1 cellular context compared by ENCODE assay signal in genomic region chr1:219090618-219091017, GRCh38.
A peak's percentile ranks its signal among the peaks of the same experiment; 100 is the strongest.
TF ChIP-seq lines count a peak whose summit lies in the region.

No MANE protein-coding gene starts in this region.

TF ChIP-seq in GM12878, 131 proteins besides CTCF, POLR2A, EP300 and RAD21 (continued from another document):
- TF ChIP-seq USF1 (IDR thresholded peaks at IDR 0.05; ENCODE audit: borderline replicate concordance, extremely low read length, insufficient read depth, low read depth, low read length) (no peak), FOXK2 (IDR thresholded peaks at IDR 0.05) (no peak), SIX5 (IDR thresholded peaks at IDR 0.05; ENCODE audit: low read depth, low read length, severe bottlenecking) (no peak), POLR2AphosphoS5 (IDR thresholded peaks at IDR 0.05; ENCODE audit: low read length) (no peak), NBN (IDR thresholded peaks at IDR 0.05) (0 out of 2 replicates have a peak, but pooled peaks have one; percentile 58), NFXL1 (IDR thresholded peaks at IDR 0.05; ENCODE audit: borderline replicate concordance) (no peak), TAF1 (IDR thresholded peaks at IDR 0.05; ENCODE audit: borderline replicate concordance, low read depth, low read length) (no peak), FOS (IDR thresholded peaks at IDR 0.05; ENCODE audit: borderline replicate concordance, extremely low read depth, insufficient read length) (no peak), YY1 (IDR thresholded peaks at IDR 0.05; ENCODE audit: low read depth, low read length) (no peak), PBX3 (IDR thresholded peaks at IDR 0.05; ENCODE audit: insufficient replicate concordance, low read depth, low read length) (no peak), JUND (IDR thresholded peaks at IDR 0.05; ENCODE audit: low read depth, low read length) (no peak), RELA (IDR thresholded peaks at IDR 0.05; ENCODE audit: borderline replicate concordance, partially characterized antibody) (no peak), HDAC2 (IDR thresholded peaks at IDR 0.05) (no peak), ZNF274 (IDR thresholded peaks at IDR 0.05; ENCODE audit: insufficient read depth, insufficient read length) (no peak), SKIL (IDR thresholded peaks at IDR 0.05; ENCODE audit: low read depth, poor library complexity, severe bottlenecking) (peak; percentile 90), SREBF1 (IDR thresholded peaks at IDR 0.05; ENCODE audit: low read length) (no peak), EZH2 (IDR thresholded peaks at IDR 0.05; ENCODE audit: borderline replicate concordance, control insufficient read depth, low read depth, low read length) (no peak), CEBPZ (IDR thresholded peaks at IDR 0.05; ENCODE audit: low read depth, low read length) (no peak), MLLT1 (IDR thresholded peaks at IDR 0.05) (no peak; the same call in 1 of the 2 replicates), CEBPB (IDR thresholded peaks at IDR 0.05; ENCODE audit: borderline replicate concordance in 1 of 2, low read depth in 2 of 2, low read length in 2 of 2) (no peak), ATF7 (IDR thresholded peaks at IDR 0.05; ENCODE audit: low read depth) (peak; percentile 77), HDAC6 (IDR thresholded peaks at IDR 0.05; ENCODE audit: unreplicated experiment) (no peak), MTA3 (IDR thresholded peaks at IDR 0.05; ENCODE audit: borderline replicate concordance, low read length) (no peak), PRDM15 (CRISPR knock-in tag; IDR thresholded peaks at IDR 0.05) (no peak), IKZF2 (IDR thresholded peaks at IDR 0.05) (peak in 1 of 2 experiments; percentile 52; a peak in 2 of 4 replicates), ELK1 (IDR thresholded peaks at IDR 0.05; ENCODE audit: low read depth, low read length) (no peak), STAT3 (IDR thresholded peaks at IDR 0.05; ENCODE audit: low read depth, low read length) (no peak), YBX1 (IDR thresholded peaks at IDR 0.05) (no peak), TCF3 (IDR thresholded peaks at IDR 0.05; ENCODE audit: borderline replicate concordance, insufficient read depth, low read depth, low read length) (no peak), PAX8 (IDR thresholded peaks at IDR 0.05) (no peak), NRF1 (conservative IDR thresholded peaks at IDR 0.05; ENCODE audit: low read depth, low read length) (no peak), TCF7 (IDR thresholded peaks at IDR 0.05; ENCODE audit: borderline replicate concordance) (no peak), ZNF622 (IDR thresholded peaks at IDR 0.05) (no peak), ZNF384 (IDR thresholded peaks at IDR 0.05; ENCODE audit: borderline replicate concordance, low read depth, low read length) (peak; percentile 35; the same call in 1 of the 2 replicates), ZNF24 (IDR thresholded peaks at IDR 0.05) (no peak), SIN3A (IDR thresholded peaks at IDR 0.05; ENCODE audit: low read depth, low read length) (no peak), CHD4 (IDR thresholded peaks at IDR 0.05) (no peak), SUZ12 (IDR thresholded peaks at IDR 0.05; ENCODE audit: unreplicated experiment) (no peak), SMAD5 (IDR thresholded peaks at IDR 0.05; ENCODE audit: low read depth) (no peak), USF2 (IDR thresholded peaks at IDR 0.05; ENCODE audit: borderline replicate concordance, low read depth, low read length) (no peak), NR2C1 (IDR thresholded peaks at IDR 0.05) (no peak), RAD51 (IDR thresholded peaks at IDR 0.05) (no peak), KAT2A (conservative IDR thresholded peaks at IDR 0.05; ENCODE audit: control insufficient read depth, low read depth, low read length) (no peak), HDGF (IDR thresholded peaks at IDR 0.05) (no peak)
